8 cellular contexts compared by ENCODE assay signal in the genomic region with DNA sequence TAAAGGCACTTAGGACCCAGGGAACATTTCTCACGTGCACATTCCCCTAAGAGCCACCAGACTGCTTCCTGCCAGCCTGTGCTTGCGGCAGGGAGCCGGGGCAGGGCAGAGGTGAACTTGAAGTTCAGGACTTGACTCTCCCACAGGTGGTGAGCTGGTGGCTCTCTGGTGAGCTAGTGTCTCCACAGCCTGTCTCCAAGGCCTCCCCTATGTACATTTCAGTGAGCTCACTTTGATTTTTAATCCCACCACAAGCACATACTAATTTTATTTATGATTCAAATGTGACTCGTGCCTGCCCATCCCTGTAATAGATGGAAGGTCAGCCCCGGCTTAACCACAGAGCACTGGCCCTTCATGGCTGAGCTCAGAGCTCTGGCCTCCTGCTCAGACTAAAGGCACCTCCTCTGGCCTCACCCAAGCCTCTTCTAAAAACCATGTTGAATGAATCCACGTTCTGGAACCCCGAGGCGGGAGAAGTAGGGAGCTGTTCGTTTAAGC. TPM values are rescaled to one million over a fixed set of nuclear protein-coding genes. Genes with fewer than 3 reads are reported as not detected.
A peak's percentile ranks its signal among the peaks of the same experiment; 100 is the strongest.
DNase-seq lines count a peak whose midpoint lies in the region; ATAC-seq, FAIRE-seq and TF ChIP-seq lines count a peak whose summit lies in the region.

No MANE protein-coding gene starts in this region.

- TF ChIP-seq CTCF in cardiac muscle cell (IDR thresholded peaks at IDR 0.05; ENCODE audit: low read depth, low read length) (no peak), MCF 10A (IDR thresholded peaks at IDR 0.05; ENCODE audit: unreplicated experiment) (no peak), vagina (IDR thresholded peaks at IDR 0.05) (no peak)

- ATAC-seq in HG02759 (IDR thresholded peaks at IDR 0.05; ENCODE audit: unreplicated experiment), result no peak

- TF ChIP-seq POLR2A in vagina (IDR thresholded peaks at IDR 0.05), result no peak

- BruUV-seq in MCF 10A (replicated peaks; lab: Mats Ljungman, UMichigan), result no TSS peak

- POLR2A ChIA-PET in MCF 10A (lab: Yijun Ruan, JAX), result interaction anchor here (0.7 to 3.0 kb wide), 8 partner anchors 9 to 142 kb away, joined by 3 to 21 read pairs (median 6); a partner anchor contains a TSS

- DNase-seq in cardiac muscle cell (ENCODE audit: low read depth in 1 of 2, low spot score in 1 of 2) (peak in 1 of 2 donors; percentile 40), cardiac septum (ENCODE audit: low spot score) (no peak), MCF 10A (ENCODE audit: unreplicated experiment) (no peak), vagina (ENCODE audit: extremely low spot score in 2 of 2) (no peak), H4 (ENCODE audit: low spot score) (no peak), frontal cortex (ENCODE audit: low spot score in 2 of 2) (no peak)

- H3K4me3 Mint-ChIP-seq in MCF 10A (ENCODE audit: unreplicated experiment), result no peak overlapping the region

- H3K27ac ChIP-seq in cardiac muscle cell (peak overlapping the region; percentile 77), mesodermal cell (ENCODE audit: low read depth, low read length, severe bottlenecking) (peak overlapping the region; percentile 45), vagina (peak overlapping the region; percentile 57)

- intact Hi-C loops in cardiac septum (cut with DNase I) (no loop called here), MCF 10A (cut with micrococcal nuclease) (no loop called here), vagina (cut with DNase I) (no loop called here)

- H3K4me3 ChIP-seq in cardiac muscle cell (no peak overlapping the region), mesodermal cell (ENCODE audit: extremely low read depth, insufficient read depth, low read length, poor library complexity, severe bottlenecking) (no peak overlapping the region), vagina (no peak overlapping the region)

- no peak for FAIRE-seq in frontal cortex (lab: Jason Lieb, UNC)

- H3K9me3 ChIP-seq in cardiac muscle cell (ENCODE audit: low read depth) (no peaks in the 10 kb centered on the region), mesodermal cell (ENCODE audit: control insufficient read depth, low read length) (no peaks in the 10 kb centered on the region), vagina (no peaks in the 10 kb centered on the region)

- H3K27ac Mint-ChIP-seq in MCF 10A (ENCODE audit: low read depth, unreplicated experiment), result peak overlapping the region; percentile 61

- CTCF ChIA-PET in MCF 10A (lab: Yijun Ruan, JAX), result interaction anchor here (0.6 to 2.2 kb wide), 10 partner anchors 10 to 271 kb away, joined by 3 to 8 read pairs (median 4); no protein-coding TSS in a partner anchor

- 89% methylated on average over 5 to 9 of the region's 9 CpGs for WGBS in mesodermal cell (ENCODE audit: insufficient coverage in 2 of 2), 2 experiments

- H3K36me3 Mint-ChIP-seq in MCF 10A (ENCODE audit: insufficient read depth, unreplicated experiment), result peaks cover 49% of the 10 kb centered on the region

- H3K4me1 Mint-ChIP-seq in MCF 10A (ENCODE audit: insufficient read depth, unreplicated experiment), result peaks cover 39% of the 10 kb centered on the region

- peaks cover 14% of the 10 kb centered on the region for H3K36me3 ChIP-seq in cardiac muscle cell
- peaks cover 76% of the 10 kb centered on the region for H3K36me3 ChIP-seq in mesodermal cell (ENCODE audit: control insufficient read depth, insufficient read depth, low read length)
- H3K36me3 ChIP-seq in vagina, result peaks cover 0 to 40% of the 10 kb centered on the region in 2 donors

- no peaks in the 10 kb centered on the region for H3K9me3 Mint-ChIP-seq in MCF 10A (ENCODE audit: unreplicated experiment)

- H3K27me3 ChIP-seq in cardiac muscle cell (no peaks in the 10 kb centered on the region), vagina (no peaks in the 10 kb centered on the region)

- no peaks in the 10 kb centered on the region for H3K27me3 Mint-ChIP-seq in MCF 10A (ENCODE audit: insufficient read depth, unreplicated experiment)

- H3K4me1 ChIP-seq in cardiac muscle cell (ENCODE audit: low read depth), result peaks cover 13% of the 10 kb centered on the region
- H3K4me1 ChIP-seq in mesodermal cell (ENCODE audit: control insufficient read depth, insufficient read depth, low read length, poor library complexity, severe bottlenecking), result peaks cover 27% of the 10 kb centered on the region
- H3K4me1 ChIP-seq in vagina, result peaks cover 73% of the 10 kb centered on the region

RNA-seq across cellular contexts. Expression of a gene that starts 9.2 kb away (rescaled TPM):
- total RNA-seq in cardiac muscle cell (28.3 and 34.9 TPM in 2 replicates), cardiac septum (31.2 TPM), MCF 10A (2022) (1.9 and 5.8 TPM in 2 replicates), vagina (23.1 TPM), frontal cortex (154 TPM)
- 35.3 and 41.8 TPM in 2 replicates for polyA plus RNA-seq in cardiac muscle cell
- 33.8 TPM for polyA plus RNA-seq in mesodermal cell (2013, experiment 1 of 2)
- polyA plus RNA-seq in mesodermal cell (2013, experiment 2 of 2), result 25.9 TPM
- 13.7 and 14.9 TPM in 2 replicates for total RNA-seq in H4 (2014; rRNA removed; shearing (Covaris generic))
